ENCODE assay signal across 9 cellular contexts in the genomic region with DNA sequence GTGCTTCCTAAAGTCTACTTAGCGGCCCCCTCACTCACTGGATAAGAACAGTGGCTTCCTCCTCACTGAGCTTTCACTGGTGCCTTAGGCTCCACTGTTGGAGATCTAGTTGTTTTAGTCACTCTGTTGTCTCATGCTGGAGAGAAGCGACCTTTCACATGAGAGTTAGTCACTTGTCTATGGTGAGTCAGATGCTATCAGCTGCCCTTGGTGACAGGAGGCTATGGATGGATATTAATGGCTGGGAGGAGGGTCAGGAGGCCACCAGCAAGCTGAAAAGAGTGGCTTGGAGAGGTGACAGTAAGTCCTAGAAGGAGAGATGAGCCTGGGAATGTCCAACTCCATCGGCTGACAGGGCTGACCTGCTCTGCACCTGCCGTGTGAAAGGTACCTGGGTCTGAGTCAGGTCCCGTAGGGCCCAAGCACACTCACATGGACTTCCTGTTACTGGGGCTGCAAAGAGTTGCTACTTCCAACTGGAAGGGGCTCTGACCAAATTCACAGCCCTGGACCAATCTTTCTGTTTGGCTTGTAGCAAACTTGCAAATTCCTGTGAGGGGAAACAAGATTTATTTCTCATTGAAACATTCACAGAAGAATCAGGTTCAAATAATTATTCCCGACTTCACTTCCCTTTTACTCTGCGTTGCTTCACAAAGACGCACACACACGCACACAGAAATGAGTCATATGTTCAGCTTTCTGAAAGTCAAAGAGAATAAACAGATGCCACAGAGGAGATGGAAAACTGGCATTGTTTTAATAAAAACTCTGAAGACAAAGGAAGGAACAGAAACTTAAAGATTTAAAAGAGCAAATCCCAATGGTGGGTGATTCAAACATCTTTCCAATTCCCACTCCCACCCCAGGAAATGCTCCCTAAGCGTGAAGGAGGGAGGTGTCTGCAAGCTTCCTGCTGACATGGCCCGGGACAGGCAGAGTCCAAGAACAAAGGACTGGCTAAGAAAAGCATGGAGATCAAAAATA.
DNase-seq lines count a peak whose midpoint lies in the region; ATAC-seq, FAIRE-seq and TF ChIP-seq lines count a peak whose summit lies in the region.
"Had no signal": no experiment of that assay in that cellular context is flagged by ENCODE, and none has a peak within 500 bp of the region (broad histone marks: within the 10 kb centered on the region; RNA-seq: fewer than 3 reads in every experiment).

No MANE protein-coding gene starts in this region.

- peaks cover 3% of the 10 kb centered on the region; the same call in 1 of the 2 replicates for H3K27me3 ChIP-seq in BJ (ENCODE audit: control insufficient read depth, insufficient read depth, low read length)

- CTCF ChIA-PET in BJ (lab: Yijun Ruan, JAX) = interaction anchor here (1.0 to 1.6 kb wide), 5 partner anchors 11 to 273 kb away, joined by 3 to 5 read pairs (median 3); no protein-coding TSS in a partner anchor

- no peaks in the 10 kb centered on the region for H3K4me1 Mint-ChIP-seq in osteocyte (ENCODE audit: unreplicated experiment)

- no peaks in the 10 kb centered on the region for H3K36me3 Mint-ChIP-seq in osteocyte (ENCODE audit: unreplicated experiment)

- FAIRE-seq in endometrium (lab: Jason Lieb, UNC) = peak; percentile 26

- no peaks in the 10 kb centered on the region for H3K36me3 ChIP-seq in BJ (ENCODE audit: control insufficient read depth, insufficient read depth, low read length)

- no peak for TF ChIP-seq POLR2A in NB4 (IDR thresholded peaks at IDR 0.05; ENCODE audit: extremely low read depth, insufficient read length)

- no peak for TF ChIP-seq CTCF in BJ (IDR thresholded peaks at IDR 0.05; ENCODE audit: insufficient read depth, low read depth, low read length)
- no peak for TF ChIP-seq CTCF in NB4 (IDR thresholded peaks at IDR 0.05; ENCODE audit: low read depth, low read length)
- no peak for TF ChIP-seq CTCF in osteocyte (IDR thresholded peaks at IDR 0.05)

- H3K4me3 ChIP-seq in BJ (ENCODE audit: low read depth, low read length) = no peak overlapping the region
- H3K4me3 ChIP-seq in NB4 (ENCODE audit: low read depth, low read length) = no peak overlapping the region

- ATAC-seq in GM18511 (IDR thresholded peaks at IDR 0.05; ENCODE audit: unreplicated experiment) = no peak
- no peak for ATAC-seq in GM21381 (IDR thresholded peaks at IDR 0.05; ENCODE audit: unreplicated experiment)
- no peak for ATAC-seq in HG03469 (IDR thresholded peaks at IDR 0.05; ENCODE audit: unreplicated experiment)

- no peaks in the 10 kb centered on the region for H3K27me3 Mint-ChIP-seq in osteocyte (ENCODE audit: unreplicated experiment)

- DNase-seq in BJ (ENCODE audit: low read depth) (peak; percentile 77), NB4 (ENCODE audit: low read depth) (peak; percentile 44), osteocyte (ENCODE audit: extremely low spot score, unreplicated experiment) (peak; percentile 73), mesenteric fat pad (ENCODE audit: low spot score) (no peak)
- DNase-seq: NCI-H2107 had no signal

- H3K4me3 Mint-ChIP-seq in osteocyte (ENCODE audit: unreplicated experiment) = no peak overlapping the region

- H3K27ac Mint-ChIP-seq in osteocyte (ENCODE audit: unreplicated experiment) = no peak overlapping the region

- POLR2A ChIA-PET in BJ (lab: Charles Lee) = no interaction called here

- no peaks in the 10 kb centered on the region for H3K9me3 Mint-ChIP-seq in osteocyte (ENCODE audit: unreplicated experiment)
